In the genomic region with DNA sequence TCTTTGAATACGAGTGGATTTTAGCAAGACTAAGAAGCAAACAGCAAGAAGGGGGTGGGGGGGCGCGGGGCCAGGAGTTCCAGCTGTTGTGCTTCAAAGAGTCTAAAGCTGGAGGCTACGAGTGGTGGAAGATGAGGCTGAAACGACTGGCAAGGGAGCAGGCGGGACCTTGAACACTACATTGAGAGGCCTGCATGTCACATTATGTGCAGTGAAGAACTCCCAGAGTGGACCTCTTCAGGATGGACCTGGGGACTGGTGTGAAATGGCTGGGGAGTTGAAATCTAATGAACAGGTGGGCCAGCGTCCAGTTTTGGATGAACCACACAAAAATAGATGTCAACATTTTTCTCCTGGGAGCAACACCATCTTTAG, we compare ENCODE assay signal across 8 cellular contexts. TPM values are rescaled to one million over a fixed set of nuclear protein-coding genes. Genes with fewer than 3 reads are reported as not detected.
DNase-seq lines count a peak whose midpoint lies in the region; ATAC-seq and TF ChIP-seq lines count a peak whose summit lies in the region.

No MANE protein-coding gene starts in this region.

- no peak for TF ChIP-seq CTCF in CD4-positive, alpha-beta T cell (IDR thresholded peaks at IDR 0.05)
- no peak for TF ChIP-seq CTCF in NB4 (IDR thresholded peaks at IDR 0.05; ENCODE audit: low read depth, low read length)
- TF ChIP-seq CTCF in endodermal cell (conservative IDR thresholded peaks at IDR 0.05), result no peak
- no peak for TF ChIP-seq CTCF in psoas muscle (IDR thresholded peaks at IDR 0.05)

- no peaks in the 10 kb centered on the region for H3K4me1 ChIP-seq in endodermal cell (ENCODE audit: control insufficient read depth, insufficient read depth, low read length)
- H3K4me1 ChIP-seq in psoas muscle, result peaks cover 47% of the 10 kb centered on the region

- H3K36me3 ChIP-seq in endodermal cell (ENCODE audit: control insufficient read depth, insufficient read depth, low read length) (no peaks in the 10 kb centered on the region), psoas muscle (ENCODE audit: insufficient read depth in 1 of 2, low read depth in 1 of 2) (peaks cover 0 to 20% of the 10 kb centered on the region in 2 donors)

- H3K27me3 ChIP-seq in CD4-positive, alpha-beta T cell (ENCODE audit: control insufficient read depth, insufficient read depth, low read length), result no peaks in the 10 kb centered on the region
- H3K27me3 ChIP-seq in endodermal cell (ENCODE audit: control insufficient read depth, insufficient read depth, low read length, poor library complexity, severe bottlenecking) (peaks cover 73% of the 10 kb centered on the region), psoas muscle (ENCODE audit: insufficient read depth in 3 of 3, low read length in 2 of 3) (no peaks in the 10 kb centered on the region)

- CTCF ChIA-PET in CD4-positive, alpha-beta T cell (lab: Charles Lee), result interaction anchor here (0.6 kb wide), 1 partner anchor 287 kb away, joined by 4 read pairs; no protein-coding TSS in a partner anchor

- H3K4me3 Mint-ChIP-seq in CD4-positive, alpha-beta T cell, result peak overlapping the region; percentile 92
- peak overlapping the region; percentile 63 for H3K4me3 Mint-ChIP-seq in endodermal cell

- peak overlapping the region; percentile 26 for H3K27ac ChIP-seq in CD4-positive, alpha-beta T cell (ENCODE audit: low read depth, low read length)
- H3K27ac ChIP-seq in endodermal cell (ENCODE audit: low read depth, low read length) (no peak overlapping the region), psoas muscle (peak overlapping the region; percentile 94)

- H3K9me3 ChIP-seq in CD4-positive, alpha-beta T cell (ENCODE audit: control insufficient read depth, low read length), result no peaks in the 10 kb centered on the region
- H3K9me3 ChIP-seq in endodermal cell (ENCODE audit: control insufficient read depth, low read length) (no peaks in the 10 kb centered on the region), psoas muscle (no peaks in the 10 kb centered on the region)

- H3K36me3 Mint-ChIP-seq in CD4-positive, alpha-beta T cell (ENCODE audit: low read depth), result peaks cover 50% of the 10 kb centered on the region
- H3K36me3 Mint-ChIP-seq in endodermal cell (ENCODE audit: low read depth), result peaks cover 22% of the 10 kb centered on the region

- POLR2A ChIA-PET in CD4-positive, alpha-beta T cell (lab: Charles Lee), result interaction anchor here (1.0 to 5.1 kb wide), 7 partner anchors 8 to 199 kb away, joined by 3 to 34 read pairs (median 4); a partner anchor contains a TSS

- intact Hi-C loops in CD4-positive, alpha-beta T cell (cut with DNase I, micrococcal nuclease), result loop anchor here (2.0 to 10.0 kb wide), 4 partner anchors 30 to 84 kb away; a partner anchor contains a TSS
- intact Hi-C loops in psoas muscle (cut with DNase I), result loop anchor here (2.0 to 5.0 kb wide), 3 partner anchors 50 to 74 kb away; a partner anchor contains a TSS

- H3K9ac ChIP-seq in endodermal cell (ENCODE audit: extremely low read depth, low read length, poor library complexity, severe bottlenecking), result no peak overlapping the region

- H3K9me3 Mint-ChIP-seq in CD4-positive, alpha-beta T cell, result no peaks in the 10 kb centered on the region
- H3K9me3 Mint-ChIP-seq in endodermal cell, result no peaks in the 10 kb centered on the region

- ATAC-seq in CD4-positive, alpha-beta T cell (ENCODE audit: poor library complexity), result peak; percentile 8
- ATAC-seq in psoas muscle, result peak in 1 of 4 donors; percentile 12
- ATAC-seq in HG03139 (IDR thresholded peaks at IDR 0.05; ENCODE audit: unreplicated experiment), result no peak
- no peak for ATAC-seq in GM18511 (IDR thresholded peaks at IDR 0.05; ENCODE audit: unreplicated experiment)

- H3K4me3 ChIP-seq in NB4 (ENCODE audit: low read depth, low read length) (peak overlapping the region; percentile 55), endodermal cell (ENCODE audit: low read length) (peak overlapping the region; percentile 69), psoas muscle (peak overlapping the region; percentile 68)

- H3K4me1 Mint-ChIP-seq in CD4-positive, alpha-beta T cell (ENCODE audit: low read depth), result peaks cover 50% of the 10 kb centered on the region
- H3K4me1 Mint-ChIP-seq in endodermal cell, result peaks cover 15% of the 10 kb centered on the region

- WGBS in endodermal cell (ENCODE audit: insufficient coverage in 1 of 2, insufficient read length in 1 of 2), 2 experiments, result 88 to 96% methylated on average over 6 to 7 of the region's 7 CpGs
- WGBS in psoas muscle, 3 donors, result 37 to 47% (median 37%) methylated on average over 7 of the region's 7 CpGs

- H3K27me3 Mint-ChIP-seq in CD4-positive, alpha-beta T cell, result no peaks in the 10 kb centered on the region
- peaks cover 89% of the 10 kb centered on the region for H3K27me3 Mint-ChIP-seq in endodermal cell (ENCODE audit: insufficient read depth)

- H3K27ac Mint-ChIP-seq in CD4-positive, alpha-beta T cell, result peak overlapping the region; percentile 96
- H3K27ac Mint-ChIP-seq in endodermal cell, result no peak overlapping the region

- no peak for TF ChIP-seq POLR2A in NB4 (IDR thresholded peaks at IDR 0.05; ENCODE audit: extremely low read depth, insufficient read length)

- DNase-seq in CD4-positive, alpha-beta T cell, result no peak
- DNase-seq in NB4 (ENCODE audit: low read depth) (no peak), endodermal cell (no peak), psoas muscle (no peak), NCI-H2029 (lab: John Stamatoyannopoulos, UW) (no peak), NCI-H82 treated with DMSO at 0.1 percent for 48 hours (lab: John Stamatoyannopoulos, UW; ENCODE audit: unreplicated experiment) (no peak)

RNA-seq across cellular contexts. Expression of a gene that starts 1.1 kb away (rescaled TPM):
- total RNA-seq in CD4-positive, alpha-beta T cell, result 10 to 100 TPM; 11.7 to 12.5 TPM
- total RNA-seq in endodermal cell (10 to 100 TPM; 17.8 to 23.7 TPM), psoas muscle (10 to 100 TPM in 2 of 4 donors, 1 to 10 TPM in 2; 5.6 to 12.2 (median 10.2) TPM)
- polyA plus RNA-seq in endodermal cell (2013, experiment 1 of 2), result 49.4 TPM
- polyA plus RNA-seq in endodermal cell (2013, experiment 2 of 2), result 45.7 TPM
- polyA plus RNA-seq in psoas muscle, result 1 to 10 TPM; 3.6 to 7.9 (median 7.7) TPM

RNA-seq across cellular contexts. Expression of a gene that starts 29.7 kb away (rescaled TPM):
- 10 to 100 TPM; 25.9 to 28.4 TPM for total RNA-seq in CD4-positive, alpha-beta T cell
- total RNA-seq in endodermal cell, result 1 to 10 TPM; 1.5 to 5.3 TPM
- 1.1 TPM for polyA plus RNA-seq in endodermal cell (2013, experiment 1 of 2)
- polyA plus RNA-seq in endodermal cell (2013, experiment 2 of 2), result 1.4 TPM
- total RNA-seq in psoas muscle, result 1 to 10 TPM in 1 of 4 donors, under 1 TPM in 3; 0.19 to 1.6 (median 0.45) TPM
- polyA plus RNA-seq in psoas muscle, result under 1 TPM; 0.13 to 0.44 (median 0.25) TPM

RNA-seq across cellular contexts. Expression of a gene that starts 50.4 kb away (rescaled TPM):
- total RNA-seq in CD4-positive, alpha-beta T cell, result 100 to 1,000 TPM; 141 to 147 TPM
- total RNA-seq in endodermal cell, result 100 to 1,000 TPM; 131 to 170 TPM
- polyA plus RNA-seq in endodermal cell (2013, experiment 1 of 2), result 85.3 TPM
- 95.6 TPM for polyA plus RNA-seq in endodermal cell (2013, experiment 2 of 2)
- 10 to 100 TPM; 44.3 to 70.5 (median 54.6) TPM for total RNA-seq in psoas muscle
- 10 to 100 TPM; 13.3 to 50.8 (median 38.2) TPM for polyA plus RNA-seq in psoas muscle

Comparison
In these comparisons a context has a peak if more than half of its experiments do, and no peak if none do; other contexts are left out.
1. RNA of a gene that starts 29.7 kb away (total RNA-seq): 25.9 to 28.4 TPM in CD4-positive, alpha-beta T cell; 1.5 to 5.3 TPM in endodermal cell and 0.19 to 1.6 TPM in psoas muscle; every median in the first group is over 4 times any median in the second.
2. Peak in every context shown above with its lines, with median percentiles within 50 percentile points of each other: H3K4me3 ChIP-seq.